In genomic region chr16:31975826-31976419, GRCh38 we compare ENCODE assay signal across 6 cellular contexts.
DNase-seq lines count a peak whose midpoint lies in the region; ATAC-seq, FAIRE-seq and TF ChIP-seq lines count a peak whose summit lies in the region.
"Not testable (repeated sequence)": the region's sequence is repeated elsewhere in the genome, so short reads cannot be mapped to it uniquely, and the experiment has no call there.

No MANE protein-coding gene starts in this region.

- TF ChIP-seq POLR2A in HepG2 (IDR thresholded peaks at IDR 0.05; ENCODE audit: insufficient read depth in 1 of 2, low read depth in 2 of 2, low read length in 2 of 2); spleen (IDR thresholded peaks at IDR 0.05): not testable (repeated sequence)

- not testable (repeated sequence) for H3K36me3 ChIP-seq in HepG2 (replicated peaks in 1 of 2; ENCODE audit: control insufficient read depth in 1 of 2, insufficient read depth in 2 of 2, low read length in 2 of 2); spleen; upper lobe of right lung

- not testable (repeated sequence) for H2AFZ ChIP-seq in HepG2 (ENCODE audit: low read length)

- not testable (repeated sequence) for H3K27me3 ChIP-seq in HepG2 (ENCODE audit: control insufficient read depth in 1 of 2, insufficient read depth in 2 of 2, low read length in 2 of 2); spleen (replicated peaks in 1 of 7); upper lobe of right lung

- 13% methylated on average over 15 of the region's 23 CpGs for whole genome bisulfite sequencing in HepG2 (ENCODE audit: low lambda C conversion rate)
- WGBS in spleen, 5 donors = 83 to 96% (median 92%) methylated on average over 9 to 22 of the region's 23 CpGs

- not testable (repeated sequence) for TF ChIP-seq CTCF in HepG2 (CRISPR knock-in tag; IDR thresholded peaks at IDR 0.05); osteocyte (IDR thresholded peaks at IDR 0.05); spleen (IDR thresholded peaks at IDR 0.05 in 8 of 11, conservative IDR thresholded peaks at IDR 0.05 in 3 of 11); upper lobe of right lung (IDR thresholded peaks at IDR 0.05)

- H3K4me1 Mint-ChIP-seq in osteocyte (ENCODE audit: unreplicated experiment) = not testable (repeated sequence)

- not testable (repeated sequence) for H4K20me1 ChIP-seq in HepG2 (ENCODE audit: insufficient read depth, low read length)

- intact Hi-C loops in HepG2 (cut with micrococcal nuclease; ENCODE audit: unreplicated experiment); spleen (cut with DNase I; ENCODE audit: low total_unique reads); upper lobe of right lung (cut with DNase I): not testable (repeated sequence)

- H3K4me3 ChIP-seq in HepG2 (replicated peaks in 1 of 3; ENCODE audit: insufficient read depth in 1 of 3, low read depth in 2 of 3, low read length in 3 of 3); spleen; upper lobe of right lung: not testable (repeated sequence)

- H3K4me3 Mint-ChIP-seq in osteocyte (ENCODE audit: unreplicated experiment) = not testable (repeated sequence)

- not testable (repeated sequence) for ATAC-seq in HepG2, upper lobe of right lung

- not testable (repeated sequence) for H3K9ac ChIP-seq in HepG2 (ENCODE audit: insufficient read depth, low read depth, low read length)

- TF ChIP-seq RAD21 in HepG2 (CRISPR knock-in tag; IDR thresholded peaks at IDR 0.05) = not testable (repeated sequence)

- in situ Hi-C loops in HepG2 (cut with HindIII; ENCODE audit: extremely low pct_ligation_motif_present, low pct_unique_long_range_greater_than_20kb) = not testable (repeated sequence)

- POLR2A ChIA-PET in HepG2 (lab: Yijun Ruan, JAX) = not testable (repeated sequence)

- H3K27me3 Mint-ChIP-seq in osteocyte (ENCODE audit: unreplicated experiment) = not testable (repeated sequence)

- CTCF ChIA-PET in HepG2 (lab: Yijun Ruan, JAX; ENCODE audit: low intra/inter-chr PET ratio, low total read pairs) = not testable (repeated sequence)

- peak; percentile 24 for DNase-seq in islet precursor cell
- not testable (repeated sequence) for DNase-seq in HepG2 (ENCODE audit: low spot score)
- peak; percentile 72 for DNase-seq in mesenteric fat pad (ENCODE audit: low spot score)
- DNase-seq in osteocyte (ENCODE audit: extremely low spot score, unreplicated experiment) = peak; percentile 68
- peak; percentile 54 for DNase-seq in spleen
- peak; percentile 48 for DNase-seq in upper lobe of right lung

- not testable (repeated sequence) for H3K27ac ChIP-seq in HepG2 (ENCODE audit: extremely low read length, insufficient read depth, low read length); spleen; upper lobe of right lung

- not testable (repeated sequence) for BruUV-seq in HepG2 (replicated peaks; lab: Mats Ljungman, UMichigan)

- H3K4me1 ChIP-seq in HepG2 (ENCODE audit: insufficient read depth, low read length); spleen; upper lobe of right lung: not testable (repeated sequence)

- not testable (repeated sequence) for H3K36me3 Mint-ChIP-seq in osteocyte (ENCODE audit: unreplicated experiment)

- not testable (repeated sequence) for H3K9me3 ChIP-seq in HepG2 (ENCODE audit: low read length); spleen; upper lobe of right lung

- H3K79me2 ChIP-seq in HepG2 (ENCODE audit: insufficient read depth, low read length) = not testable (repeated sequence)

- not testable (repeated sequence) for H3K4me2 ChIP-seq in HepG2 (ENCODE audit: low read depth, low read length)

- not testable (repeated sequence) for H3K9me3 Mint-ChIP-seq in osteocyte (ENCODE audit: unreplicated experiment)

- not testable (repeated sequence) for TF ChIP-seq EP300 in HepG2 (IDR thresholded peaks at IDR 0.05; ENCODE audit: low read depth in 2 of 2, low read length in 2 of 2); HepG2 (CRISPR knock-in tag; IDR thresholded peaks at IDR 0.05; ENCODE audit: borderline replicate concordance)

- H3K27ac Mint-ChIP-seq in osteocyte (ENCODE audit: unreplicated experiment) = not testable (repeated sequence)

- FAIRE-seq in HepG2 (lab: Jason Lieb, UNC) = not testable (repeated sequence)

TF ChIP-seq in HepG2, 621 proteins besides CTCF, POLR2A, EP300 and RAD21:
- TF ChIP-seq RARA (CRISPR knock-in tag; IDR thresholded peaks at IDR 0.05) (0 out of 2 replicates have a peak, but pooled peaks have one; percentile 13), NR2F1 (CRISPR knock-in tag; IDR thresholded peaks at IDR 0.05) (0 out of 4 replicates have a peak, but pooled peaks of 1 of the 2 experiments have one; percentile 37), NR2F6 (CRISPR knock-in tag; IDR thresholded peaks at IDR 0.05) (0 out of 2 replicates have a peak, but pooled peaks have one; percentile 30), TCF7 (IDR thresholded peaks at IDR 0.05; ENCODE audit: low read depth) (peak; percentile 35; the same call in 1 of the 2 replicates)
- not testable (repeated sequence) for TF ChIP-seq NR2F6 (IDR thresholded peaks at IDR 0.05)
